16 cellular contexts compared by ENCODE assay signal in the genomic region with DNA sequence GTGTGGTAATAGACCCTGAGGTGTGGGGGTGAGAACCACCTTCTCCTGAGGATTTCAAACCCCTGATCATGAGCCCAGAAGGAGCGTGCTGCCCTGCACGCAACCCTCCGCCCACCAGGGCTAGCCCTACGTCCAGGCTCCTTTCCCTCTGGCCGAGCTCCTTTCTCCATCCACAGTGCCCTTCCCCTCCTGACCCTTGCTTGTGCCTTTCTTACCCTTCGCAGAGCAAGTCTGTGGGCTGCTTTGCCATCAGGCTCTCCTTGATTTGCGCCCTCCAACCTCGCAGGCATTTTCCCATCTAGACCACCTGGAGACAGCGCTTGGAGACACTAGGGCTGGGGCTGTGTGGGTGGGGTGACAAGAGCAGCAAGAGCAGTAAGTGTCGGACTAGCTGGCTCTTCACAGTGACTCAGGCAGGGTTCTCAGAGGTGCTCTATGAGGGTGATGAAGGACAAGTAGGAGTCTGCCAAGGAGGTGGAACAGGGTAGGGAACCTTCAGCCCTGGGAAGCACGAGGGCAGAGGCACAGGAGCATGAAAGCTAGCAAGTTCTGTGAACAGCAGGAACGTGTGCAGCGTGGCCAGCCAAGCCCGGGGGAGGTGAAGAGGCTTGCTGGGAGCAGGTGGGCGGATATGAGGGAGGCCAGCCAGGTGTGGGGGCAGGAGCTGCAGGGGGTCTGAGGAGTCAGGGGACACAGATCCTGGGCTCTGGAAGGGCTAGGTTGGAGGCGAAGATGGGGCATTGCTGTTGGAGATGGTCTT. TPM values are rescaled to one million over a fixed set of nuclear protein-coding genes. Genes with fewer than 3 reads are reported as not detected.
DNase-seq lines count a peak whose midpoint lies in the region; ATAC-seq and TF ChIP-seq lines count a peak whose summit lies in the region.
"Had no signal": no experiment of that assay in that cellular context is flagged by ENCODE, and none has a peak within 500 bp of the region (broad histone marks: within the 10 kb centered on the region; RNA-seq: fewer than 3 reads in every experiment).

No MANE protein-coding gene starts in this region.

- H3K36me3 Mint-ChIP-seq in brain (no peaks in the 10 kb centered on the region), nephron progenitor cell (ENCODE audit: low read depth) (no peaks in the 10 kb centered on the region)
- H3K36me3 Mint-ChIP-seq: IgD-negative memory B cell had no signal

- intact Hi-C loops in Right ventricle myocardium inferior (cut with DNase I) (no loop called here), heart right ventricle (cut with DNase I) (no loop called here), ascending aorta (cut with DNase I) (no loop called here)

- H3K27ac ChIP-seq in heart right ventricle (no peak overlapping the region), ascending aorta (no peak overlapping the region), gastroesophageal sphincter (no peak overlapping the region)
- H3K27ac ChIP-seq: SJSA1 had no signal

- H3K27me3 ChIP-seq in heart right ventricle (peaks cover 0 to 72% (median 56%) of the 10 kb centered on the region in 7 donors), ascending aorta (no peaks in the 10 kb centered on the region), gastroesophageal sphincter (peaks cover 92% of the 10 kb centered on the region)

- H3K4me1 Mint-ChIP-seq in brain: peaks cover 26% of the 10 kb centered on the region
- peaks cover 39% of the 10 kb centered on the region for H3K4me1 Mint-ChIP-seq in nephron progenitor cell

- TF ChIP-seq POLR2A in gastroesophageal sphincter (IDR thresholded peaks at IDR 0.05): no peak

- no peak for TF ChIP-seq EP300 in gastroesophageal sphincter (IDR thresholded peaks at IDR 0.05)

- no peaks in the 10 kb centered on the region for H3K36me3 ChIP-seq in heart right ventricle
- no peaks in the 10 kb centered on the region for H3K36me3 ChIP-seq in ascending aorta
- H3K36me3 ChIP-seq in gastroesophageal sphincter: no peaks in the 10 kb centered on the region
- H3K36me3 ChIP-seq: SJSA1 had no signal

- no peaks in the 10 kb centered on the region for H3K9me3 ChIP-seq in heart right ventricle
- H3K9me3 ChIP-seq in ascending aorta: no peaks in the 10 kb centered on the region
- no peaks in the 10 kb centered on the region for H3K9me3 ChIP-seq in gastroesophageal sphincter
- H3K9me3 ChIP-seq: SJSA1 had no signal

- DNase-seq in Right ventricle myocardium inferior (ENCODE audit: missing footprints) (peak; percentile 52), heart right ventricle (no peak), nephron progenitor cell (no peak), putamen (ENCODE audit: low spot score) (no peak), ascending aorta (ENCODE audit: low spot score in 2 of 2) (no peak), SIG-M5 treated with dmso at 0.1 percent for 504 hours (lab: John Stamatoyannopoulos, UW; ENCODE audit: unreplicated experiment) (no peak)
- DNase-seq: MV-4-11, NCI-H1694 treated with DMSO at 0.1 percent for 48 hours, NCI-H345, NCI-H69 had no signal

- no peaks in the 10 kb centered on the region for H3K9me3 Mint-ChIP-seq in brain
- H3K9me3 Mint-ChIP-seq in nephron progenitor cell: no peaks in the 10 kb centered on the region

- ATAC-seq in Right ventricle myocardium inferior (no peak), heart right ventricle (no peak), gastroesophageal sphincter (no peak)
- ATAC-seq: HCT116 had no signal

- 87 to 91% methylated on average over 16 of the region's 16 CpGs for WGBS in heart right ventricle, 2 donors
- 81 to 100% methylated on average over 3 to 11 of the region's 16 CpGs for WGBS in gastroesophageal sphincter (ENCODE audit: low coverage in 1 of 2), 2 donors

- peaks cover 0 to 29% (median 19%) of the 10 kb centered on the region in 9 donors for H3K4me1 ChIP-seq in heart right ventricle
- peaks cover 12 to 15% of the 10 kb centered on the region in 2 donors for H3K4me1 ChIP-seq in ascending aorta
- peaks cover 0 to 18% (median 13%) of the 10 kb centered on the region in 3 donors for H3K4me1 ChIP-seq in gastroesophageal sphincter
- H3K4me1 ChIP-seq: SJSA1 had no signal

- H3K4me3 ChIP-seq in heart right ventricle: no peak overlapping the region
- H3K4me3 ChIP-seq in ascending aorta: no peak overlapping the region
- no peak overlapping the region for H3K4me3 ChIP-seq in gastroesophageal sphincter
- H3K4me3 ChIP-seq: SJSA1 had no signal

- H3K27ac Mint-ChIP-seq in brain (peak overlapping the region in 4 of 5 experiments; percentile 20 to 52 (median 44)), nephron progenitor cell (peak overlapping the region; percentile 14)
- H3K27ac Mint-ChIP-seq: IgD-negative memory B cell had no signal

- TF ChIP-seq CTCF in heart right ventricle (IDR thresholded peaks at IDR 0.05): no peak
- no peak for TF ChIP-seq CTCF in brain (conservative IDR thresholded peaks at IDR 0.05)
- no peak for TF ChIP-seq CTCF in nephron progenitor cell (IDR thresholded peaks at IDR 0.05)
- no peak for TF ChIP-seq CTCF in ascending aorta (IDR thresholded peaks at IDR 0.05)
- no peak for TF ChIP-seq CTCF in gastroesophageal sphincter (IDR thresholded peaks at IDR 0.05)

- H3K4me3 Mint-ChIP-seq in brain (peak overlapping the region in 3 of 5 experiments; percentile 28 to 74 (median 43)), nephron progenitor cell (peak overlapping the region; percentile 56)
- H3K4me3 Mint-ChIP-seq: IgD-negative memory B cell had no signal

- peaks cover 39% of the 10 kb centered on the region for H3K27me3 Mint-ChIP-seq in brain
- H3K27me3 Mint-ChIP-seq in nephron progenitor cell (ENCODE audit: low read depth, poor library complexity): peaks cover 21% of the 10 kb centered on the region

RNA-seq across cellular contexts. Expression of gene SLC38A3, which starts 2.5 kb away (rescaled TPM):
- total RNA-seq in Right ventricle myocardium inferior: 10.3 TPM
- 10 to 100 TPM in 7 of 10 donors, 1 to 10 TPM in 3; 6.2 to 16.4 (median 11.2) TPM for total RNA-seq in heart right ventricle
- 10 to 100 TPM in 1 of 2 donors, 1 to 10 TPM in 1; 1.4 to 11.8 TPM for polyA plus RNA-seq in heart right ventricle
- polyA plus RNA-seq in brain (ENCODE audit: insufficient read depth, low read depth, low replicate concordance): 18.3 TPM
- total RNA-seq in ascending aorta: not detected
- total RNA-seq in gastroesophageal sphincter: under 1 TPM in 2 of 4 donors, not detected in 2; 0.35 TPM
- total RNA-seq: HT-29, SJSA1 had no signal
- polyA plus RNA-seq: IgD-negative memory B cell had no signal

RNA-seq across cellular contexts. Expression of gene GNAT1, which starts 11.1 kb away (rescaled TPM):
- total RNA-seq in Right ventricle myocardium inferior (not detected), heart right ventricle (not detected), ascending aorta (4.7 TPM), gastroesophageal sphincter (not detected)
- polyA plus RNA-seq in heart right ventricle (not detected), brain (ENCODE audit: insufficient read depth, low read depth, low replicate concordance) (0.59 TPM)
- total RNA-seq: SJSA1 had no signal
- polyA plus RNA-seq: IgD-negative memory B cell had no signal

RNA-seq across cellular contexts. Expression of gene GNAI2, which starts 33.5 kb away (rescaled TPM):
- 153 TPM for total RNA-seq in Right ventricle myocardium inferior
- 100 to 1,000 TPM; 112 to 270 (median 146) TPM for total RNA-seq in heart right ventricle
- polyA plus RNA-seq in heart right ventricle: 100 to 1,000 TPM; 107 to 171 TPM
- 348 TPM for polyA plus RNA-seq in brain (ENCODE audit: insufficient read depth, low read depth, low replicate concordance)
- total RNA-seq in ascending aorta: 283 TPM
- total RNA-seq in gastroesophageal sphincter: 100 to 1,000 TPM; 172 to 262 (median 222) TPM

RNA-seq across cellular contexts. Expression of gene SEMA3F, which starts 47.4 kb away (rescaled TPM):
- total RNA-seq in Right ventricle myocardium inferior: 12.3 TPM
- total RNA-seq in heart right ventricle: 10 to 100 TPM in 5 of 10 donors, 1 to 10 TPM in 5; 5.1 to 37.2 (median 10.2) TPM
- 10 to 100 TPM; 15.1 to 21.3 TPM for polyA plus RNA-seq in heart right ventricle
- 15.3 TPM for polyA plus RNA-seq in brain (ENCODE audit: insufficient read depth, low read depth, low replicate concordance)
- total RNA-seq in ascending aorta: 75.0 TPM
- total RNA-seq in gastroesophageal sphincter: 10 to 100 TPM in 3 of 4 donors, 1 to 10 TPM in 1; 6.7 to 33.5 (median 16.3) TPM
- polyA plus RNA-seq: IgD-negative memory B cell had no signal
